23 cellular contexts compared by ENCODE assay signal in genomic region chr15:59028387-59028955, GRCh38.
"Had no signal": no experiment of that assay in that cellular context is flagged by ENCODE, and none has a peak within 500 bp of the region (broad histone marks: within the 10 kb centered on the region; RNA-seq: fewer than 3 reads in every experiment).

No MANE protein-coding gene starts in this region.

- H3K4me3 Mint-ChIP-seq: activated CD4-positive, alpha-beta memory T cell treated with anti-CD3 and anti-CD28 coated beads for 36 hours; activated CD8-positive, alpha-beta memory T cell treated with anti-CD3 and anti-CD28 coated beads, Interleukin-2, amount 10 ng/mL, durations not matched to agents 7 days and 5 days; activated naive CD4-positive, alpha-beta T cell treated with anti-CD3 and anti-CD28 coated beads, Interleukin-2, amount 50 U/mL, for 24 hours; endodermal cell; memory B cell; nephron had no signal

- H3K4me1 ChIP-seq: pancreas, testis, uterus had no signal

- H3K27me3 ChIP-seq: breast epithelium, heart left ventricle, neutrophil, pancreas, testis, uterus had no signal

- FAIRE-seq: pancreas had no signal

- H3K9me3 Mint-ChIP-seq: activated CD4-positive, alpha-beta memory T cell treated with anti-CD3 and anti-CD28 coated beads for 36 hours; activated naive CD4-positive, alpha-beta T cell treated with anti-CD3 and anti-CD28 coated beads, Interleukin-2, amount 50 U/mL, for 24 hours; endodermal cell; memory B cell; nephron had no signal

- H3K27me3 Mint-ChIP-seq: activated CD4-positive, alpha-beta memory T cell treated with anti-CD3 and anti-CD28 coated beads for 36 hours; activated CD8-positive, alpha-beta memory T cell treated with anti-CD3 and anti-CD28 coated beads, Interleukin-2, amount 10 ng/mL, durations not matched to agents 7 days and 5 days; activated naive CD4-positive, alpha-beta T cell treated with anti-CD3 and anti-CD28 coated beads, Interleukin-2, amount 50 U/mL, for 24 hours; memory B cell had no signal

- H3K27ac ChIP-seq: breast epithelium, epithelial cell of prostate, heart left ventricle, neutrophil, pancreas, testis, uterus had no signal

- H3K9me3 ChIP-seq: breast epithelium, heart left ventricle, neutrophil, pancreas, testis, uterus had no signal

- H3K4me1 Mint-ChIP-seq: endodermal cell, nephron had no signal

- DNase-seq: activated CD4-positive, alpha-beta memory T cell treated with anti-CD3 and anti-CD28 coated beads for 36 hours; activated CD8-positive, alpha-beta memory T cell treated with anti-CD3 and anti-CD28 coated beads, Interleukin-2, amount 10 ng/mL, durations not matched to agents 7 days and 5 days; activated gamma-delta T cell; amniotic stem cell; cerebellar nuclear complex; cortex of kidney; endodermal cell; heart left ventricle; islet precursor cell; left cardiac atrium; pancreas; right cardiac atrium; stimulated activated CD4-positive, alpha-beta T cell treated with anti-CD3 and anti-CD28 coated beads, Interleukin-12 subunit alpha, Interleukin-12 subunit beta, amount 100 ng/mL, for 4 hours; T-helper 9 cell; testis; trophoblast cell; uterus had no signal

- ATAC-seq: activated CD8-positive, alpha-beta memory T cell treated with anti-CD3 and anti-CD28 coated beads, Interleukin-2, amount 10 ng/mL, durations not matched to agents 7 days and 5 days; heart left ventricle; left cardiac atrium; pancreas; right cardiac atrium had no signal

- H3K36me3 ChIP-seq: breast epithelium, uterus had no signal

- H3K4me3 ChIP-seq: breast epithelium, heart left ventricle, pancreas, testis, uterus had no signal
